In the genomic region with DNA sequence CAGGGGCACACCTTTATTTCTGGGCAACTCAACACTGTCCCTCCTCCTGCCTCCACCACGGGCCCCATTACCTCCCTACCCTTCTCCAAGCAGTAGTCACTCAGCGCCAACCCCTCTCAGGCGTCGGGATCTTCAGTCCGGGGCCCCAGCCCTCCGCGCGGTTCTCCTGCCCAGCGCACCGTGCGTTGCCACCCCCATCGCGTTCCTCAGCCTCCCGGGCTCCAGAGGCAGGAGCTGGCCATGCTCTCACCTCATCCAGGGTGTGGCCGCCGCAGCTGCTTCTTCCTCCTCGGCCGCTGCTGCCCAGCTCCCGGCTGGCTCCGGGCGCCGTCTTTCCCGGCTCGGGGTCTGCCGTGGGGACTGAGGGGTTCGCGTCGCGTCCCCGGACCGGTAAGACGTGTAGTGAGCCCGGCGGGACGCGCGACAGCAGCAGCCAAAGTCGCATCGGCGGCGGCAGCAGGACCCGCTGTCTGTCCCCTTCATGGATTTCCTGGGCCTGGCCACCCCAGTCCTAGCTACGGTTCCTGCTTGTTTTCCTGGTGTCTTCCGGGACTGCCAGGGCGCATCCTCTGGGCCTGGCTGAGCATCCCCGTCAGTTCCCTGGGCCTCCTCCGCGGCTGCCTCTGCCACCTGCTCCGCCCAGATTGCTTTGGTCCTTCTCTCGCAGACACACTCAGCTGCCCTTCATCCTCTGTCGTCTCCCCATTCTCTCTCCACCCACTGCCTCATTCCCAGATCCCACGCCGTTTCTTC, we compare ENCODE assay signal across 8 cellular contexts. TPM values are rescaled to one million over a fixed set of nuclear protein-coding genes. Genes with fewer than 3 reads are reported as not detected.
A peak's percentile ranks its signal among the peaks of the same experiment; 100 is the strongest.
DNase-seq lines count a peak whose midpoint lies in the region; ATAC-seq and TF ChIP-seq lines count a peak whose summit lies in the region.
"Not testable (repeated sequence)": the region's sequence is repeated elsewhere in the genome, so short reads cannot be mapped to it uniquely, and the experiment has no call there.

No MANE protein-coding gene starts in this region.

- peak overlapping the region; percentile 31 for H3K4me3 Mint-ChIP-seq in chondrocyte (ENCODE audit: unreplicated experiment)
- peak overlapping the region; percentile 44 for H3K4me3 Mint-ChIP-seq in osteocyte (ENCODE audit: unreplicated experiment)

- in situ Hi-C loops in Panc1 (cut with HindIII; ENCODE audit: low pct_unique_long_range_greater_than_20kb, low sequenced_read_pairs): not testable (repeated sequence)

- ATAC-seq in Panc1: peak; percentile 90
- peak; percentile 79 for ATAC-seq in foreskin keratinocyte
- ATAC-seq in left lobe of liver: peak; percentile 45
- ATAC-seq in upper lobe of right lung: peak; percentile 45

- CTCF ChIA-PET in Panc1 (lab: Charles Lee): not testable (repeated sequence)

- H3K27ac Mint-ChIP-seq in chondrocyte (ENCODE audit: unreplicated experiment); osteocyte (ENCODE audit: unreplicated experiment): not testable (repeated sequence)

- H3K4me1 ChIP-seq in BE2C; Panc1 (ENCODE audit: control insufficient read depth, insufficient read depth, low read length); foreskin keratinocyte; upper lobe of right lung: not testable (repeated sequence)

- POLR2A ChIA-PET in Panc1 (lab: Charles Lee): not testable (repeated sequence)

- not testable (repeated sequence) for H3K4me1 Mint-ChIP-seq in chondrocyte (ENCODE audit: low read depth); osteocyte (ENCODE audit: unreplicated experiment)

- not testable (repeated sequence) for H3K36me3 Mint-ChIP-seq in chondrocyte (ENCODE audit: low read depth); osteocyte (ENCODE audit: unreplicated experiment)

- not testable (repeated sequence) for H3K4me3 ChIP-seq in BE2C (ENCODE audit: low read depth, low read length); Panc1 (ENCODE audit: low read depth in 2 of 2, low read length in 2 of 2); upper lobe of right lung

- TF ChIP-seq CTCF in BE2C (IDR thresholded peaks at IDR 0.05; ENCODE audit: low read depth, low read length); Panc1 (IDR thresholded peaks at IDR 0.05); chondrocyte (IDR thresholded peaks at IDR 0.05); foreskin keratinocyte (conservative IDR thresholded peaks at IDR 0.05); osteocyte (IDR thresholded peaks at IDR 0.05); upper lobe of right lung (IDR thresholded peaks at IDR 0.05): not testable (repeated sequence)

- not testable (repeated sequence) for H3K27me3 Mint-ChIP-seq in chondrocyte (ENCODE audit: low read depth); osteocyte (ENCODE audit: unreplicated experiment)

- not testable (repeated sequence) for H3K27ac ChIP-seq in Panc1 (ENCODE audit: low read length); foreskin keratinocyte; upper lobe of right lung

- not testable (repeated sequence) for H3K27me3 ChIP-seq in BE2C; Panc1 (ENCODE audit: control insufficient read depth, insufficient read depth, low read length); foreskin keratinocyte; upper lobe of right lung

- H3K36me3 ChIP-seq in BE2C; Panc1 (ENCODE audit: control insufficient read depth, insufficient read depth, low read length); upper lobe of right lung: not testable (repeated sequence)

- H3K9me3 Mint-ChIP-seq in chondrocyte (ENCODE audit: low read depth); osteocyte (ENCODE audit: unreplicated experiment): not testable (repeated sequence)

- H3K9me3 ChIP-seq in BE2C; Panc1 (ENCODE audit: control insufficient read depth, insufficient read depth, low read depth, low read length); upper lobe of right lung: not testable (repeated sequence)

- DNase-seq in BE2C: peak; percentile 3
- not testable (repeated sequence) for DNase-seq in Panc1 (ENCODE audit: low read depth, low spot score); chondrocyte (ENCODE audit: low spot score); foreskin keratinocyte; left lobe of liver (ENCODE audit: low spot score); osteocyte (ENCODE audit: extremely low spot score, unreplicated experiment); upper lobe of right lung
- DNase-seq in activated T-cell treated with anti-CD3 and anti-CD28 coated beads, Interleukin-2, amount 50 U/mL, for 48 hours: peak; percentile 16 to 17

- intact Hi-C loops in Panc1 (cut with micrococcal nuclease; ENCODE audit: unreplicated experiment); upper lobe of right lung (cut with DNase I): not testable (repeated sequence)

- not testable (repeated sequence) for BruUV-seq in Panc1 (replicated peaks; lab: Mats Ljungman, UMichigan)

RNA-seq across cellular contexts. Expression of a gene that starts 22.8 kb away (rescaled TPM):
- polyA plus RNA-seq in BE2C (2012; ENCODE audit: insufficient read depth, insufficient read length, low read depth): 0.42 TPM
- total RNA-seq in Panc1 (2021; ENCODE audit: unreplicated experiment) (22.9 TPM), chondrocyte (31.4 to 35.0 TPM (median 34.2 TPM) in 3 replicates), foreskin keratinocyte (11.2 and 17.6 TPM in 2 replicates), left lobe of liver (13.9 TPM), osteocyte (38.6 and 40.5 TPM in 2 replicates), upper lobe of right lung (2.2 TPM)
- polyA plus RNA-seq in Panc1 (2012; ENCODE audit: insufficient read length): 7.1 TPM
- 2.3 and 3.6 TPM in 2 replicates for polyA plus RNA-seq in foreskin keratinocyte
